1 cellular context compared by ENCODE assay signal in genomic region chr2:85536479-85536878, GRCh38.
TF ChIP-seq lines count a peak whose summit lies in the region.

No MANE protein-coding gene starts in this region.

TF ChIP-seq in GM23338, 12 proteins besides CTCF, POLR2A, EP300 and RAD21 (continued from another document):
- TF ChIP-seq, protein P1, sequence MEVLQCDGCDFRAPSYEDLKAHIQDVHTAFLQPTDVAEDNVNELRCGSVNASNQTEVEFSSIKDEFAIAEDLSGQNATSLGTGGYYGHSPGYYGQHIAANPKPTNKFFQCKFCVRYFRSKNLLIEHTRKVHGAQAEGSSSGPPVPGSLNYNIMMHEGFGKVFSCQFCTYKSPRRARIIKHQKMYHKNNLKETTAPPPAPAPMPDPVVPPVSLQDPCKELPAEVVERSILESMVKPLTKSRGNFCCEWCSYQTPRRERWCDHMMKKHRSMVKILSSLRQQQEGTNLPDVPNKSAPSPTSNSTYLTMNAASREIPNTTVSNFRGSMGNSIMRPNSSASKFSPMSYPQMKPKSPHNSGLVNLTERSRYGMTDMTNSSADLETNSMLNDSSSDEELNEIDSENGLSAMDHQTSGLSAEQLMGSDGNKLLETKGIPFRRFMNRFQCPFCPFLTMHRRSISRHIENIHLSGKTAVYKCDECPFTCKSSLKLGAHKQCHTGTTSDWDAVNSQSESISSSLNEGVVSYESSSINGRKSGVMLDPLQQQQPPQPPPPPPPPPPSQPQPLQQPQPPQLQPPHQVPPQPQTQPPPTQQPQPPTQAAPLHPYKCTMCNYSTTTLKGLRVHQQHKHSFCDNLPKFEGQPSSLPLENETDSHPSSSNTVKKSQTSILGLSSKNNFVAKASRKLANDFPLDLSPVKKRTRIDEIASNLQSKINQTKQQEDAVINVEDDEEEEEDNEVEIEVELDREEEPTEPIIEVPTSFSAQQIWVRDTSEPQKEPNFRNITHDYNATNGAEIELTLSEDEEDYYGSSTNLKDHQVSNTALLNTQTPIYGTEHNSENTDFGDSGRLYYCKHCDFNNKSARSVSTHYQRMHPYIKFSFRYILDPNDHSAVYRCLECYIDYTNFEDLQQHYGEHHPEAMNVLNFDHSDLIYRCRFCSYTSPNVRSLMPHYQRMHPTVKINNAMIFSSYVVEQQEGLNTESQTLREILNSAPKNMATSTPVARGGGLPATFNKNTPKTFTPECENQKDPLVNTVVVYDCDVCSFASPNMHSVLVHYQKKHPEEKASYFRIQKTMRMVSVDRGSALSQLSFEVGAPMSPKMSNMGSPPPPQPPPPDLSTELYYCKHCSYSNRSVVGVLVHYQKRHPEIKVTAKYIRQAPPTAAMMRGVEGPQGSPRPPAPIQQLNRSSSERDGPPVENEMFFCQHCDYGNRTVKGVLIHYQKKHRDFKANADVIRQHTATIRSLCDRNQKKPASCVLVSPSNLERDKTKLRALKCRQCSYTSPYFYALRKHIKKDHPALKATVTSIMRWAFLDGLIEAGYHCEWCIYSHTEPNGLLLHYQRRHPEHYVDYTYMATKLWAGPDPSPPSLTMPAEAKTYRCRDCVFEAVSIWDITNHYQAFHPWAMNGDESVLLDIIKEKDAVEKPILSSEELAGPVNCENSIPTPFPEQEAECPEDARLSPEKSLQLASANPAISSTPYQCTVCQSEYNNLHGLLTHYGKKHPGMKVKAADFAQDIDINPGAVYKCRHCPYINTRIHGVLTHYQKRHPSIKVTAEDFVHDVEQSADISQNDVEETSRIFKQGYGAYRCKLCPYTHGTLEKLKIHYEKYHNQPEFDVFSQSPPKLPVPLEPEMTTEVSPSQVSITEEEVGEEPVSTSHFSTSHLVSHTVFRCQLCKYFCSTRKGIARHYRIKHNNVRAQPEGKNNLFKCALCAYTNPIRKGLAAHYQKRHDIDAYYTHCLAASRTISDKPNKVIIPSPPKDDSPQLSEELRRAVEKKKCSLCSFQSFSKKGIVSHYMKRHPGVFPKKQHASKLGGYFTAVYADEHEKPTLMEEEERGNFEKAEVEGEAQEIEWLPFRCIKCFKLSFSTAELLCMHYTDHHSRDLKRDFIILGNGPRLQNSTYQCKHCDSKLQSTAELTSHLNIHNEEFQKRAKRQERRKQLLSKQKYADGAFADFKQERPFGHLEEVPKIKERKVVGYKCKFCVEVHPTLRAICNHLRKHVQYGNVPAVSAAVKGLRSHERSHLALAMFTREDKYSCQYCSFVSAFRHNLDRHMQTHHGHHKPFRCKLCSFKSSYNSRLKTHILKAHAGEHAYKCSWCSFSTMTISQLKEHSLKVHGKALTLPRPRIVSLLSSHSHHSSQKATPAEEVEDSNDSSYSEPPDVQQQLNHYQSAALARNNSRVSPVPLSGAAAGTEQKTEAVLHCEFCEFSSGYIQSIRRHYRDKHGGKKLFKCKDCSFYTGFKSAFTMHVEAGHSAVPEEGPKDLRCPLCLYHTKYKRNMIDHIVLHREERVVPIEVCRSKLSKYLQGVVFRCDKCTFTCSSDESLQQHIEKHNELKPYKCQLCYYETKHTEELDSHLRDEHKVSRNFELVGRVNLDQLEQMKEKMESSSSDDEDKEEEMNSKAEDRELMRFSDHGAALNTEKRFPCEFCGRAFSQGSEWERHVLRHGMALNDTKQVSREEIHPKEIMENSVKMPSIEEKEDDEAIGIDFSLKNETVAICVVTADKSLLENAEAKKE (CRISPR knock-in tag; IDR thresholded peaks at IDR 0.05) = no peak
- TF ChIP-seq ZNF114 (CRISPR knock-in tag; IDR thresholded peaks at IDR 0.05) (no peak), EZH2phosphoT487 (IDR thresholded peaks at IDR 0.05; ENCODE audit: unreplicated experiment) (no peak), CREB1 (CRISPR knock-in tag; IDR thresholded peaks at IDR 0.05; ENCODE audit: low read depth) (no peak), NANOG (IDR thresholded peaks at IDR 0.05; ENCODE audit: borderline replicate concordance) (no peak), STAT1 (IDR thresholded peaks at IDR 0.05; ENCODE audit: unreplicated experiment) (no peak), POLR2AphosphoS5 (IDR thresholded peaks at IDR 0.05; ENCODE audit: low read depth) (no peak), ZNF331 (CRISPR knock-in tag; IDR thresholded peaks at IDR 0.05; ENCODE audit: low read depth) (no peak), EZH2 (IDR thresholded peaks at IDR 0.05; ENCODE audit: low read depth, unreplicated experiment) (no peak)
- TF ChIP-seq, protein P2, sequence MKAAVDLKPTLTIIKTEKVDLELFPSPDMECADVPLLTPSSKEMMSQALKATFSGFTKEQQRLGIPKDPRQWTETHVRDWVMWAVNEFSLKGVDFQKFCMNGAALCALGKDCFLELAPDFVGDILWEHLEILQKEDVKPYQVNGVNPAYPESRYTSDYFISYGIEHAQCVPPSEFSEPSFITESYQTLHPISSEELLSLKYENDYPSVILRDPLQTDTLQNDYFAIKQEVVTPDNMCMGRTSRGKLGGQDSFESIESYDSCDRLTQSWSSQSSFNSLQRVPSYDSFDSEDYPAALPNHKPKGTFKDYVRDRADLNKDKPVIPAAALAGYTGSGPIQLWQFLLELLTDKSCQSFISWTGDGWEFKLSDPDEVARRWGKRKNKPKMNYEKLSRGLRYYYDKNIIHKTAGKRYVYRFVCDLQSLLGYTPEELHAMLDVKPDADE (IDR thresholded peaks at IDR 0.05) = no peak
- TF ChIP-seq, protein P3, sequence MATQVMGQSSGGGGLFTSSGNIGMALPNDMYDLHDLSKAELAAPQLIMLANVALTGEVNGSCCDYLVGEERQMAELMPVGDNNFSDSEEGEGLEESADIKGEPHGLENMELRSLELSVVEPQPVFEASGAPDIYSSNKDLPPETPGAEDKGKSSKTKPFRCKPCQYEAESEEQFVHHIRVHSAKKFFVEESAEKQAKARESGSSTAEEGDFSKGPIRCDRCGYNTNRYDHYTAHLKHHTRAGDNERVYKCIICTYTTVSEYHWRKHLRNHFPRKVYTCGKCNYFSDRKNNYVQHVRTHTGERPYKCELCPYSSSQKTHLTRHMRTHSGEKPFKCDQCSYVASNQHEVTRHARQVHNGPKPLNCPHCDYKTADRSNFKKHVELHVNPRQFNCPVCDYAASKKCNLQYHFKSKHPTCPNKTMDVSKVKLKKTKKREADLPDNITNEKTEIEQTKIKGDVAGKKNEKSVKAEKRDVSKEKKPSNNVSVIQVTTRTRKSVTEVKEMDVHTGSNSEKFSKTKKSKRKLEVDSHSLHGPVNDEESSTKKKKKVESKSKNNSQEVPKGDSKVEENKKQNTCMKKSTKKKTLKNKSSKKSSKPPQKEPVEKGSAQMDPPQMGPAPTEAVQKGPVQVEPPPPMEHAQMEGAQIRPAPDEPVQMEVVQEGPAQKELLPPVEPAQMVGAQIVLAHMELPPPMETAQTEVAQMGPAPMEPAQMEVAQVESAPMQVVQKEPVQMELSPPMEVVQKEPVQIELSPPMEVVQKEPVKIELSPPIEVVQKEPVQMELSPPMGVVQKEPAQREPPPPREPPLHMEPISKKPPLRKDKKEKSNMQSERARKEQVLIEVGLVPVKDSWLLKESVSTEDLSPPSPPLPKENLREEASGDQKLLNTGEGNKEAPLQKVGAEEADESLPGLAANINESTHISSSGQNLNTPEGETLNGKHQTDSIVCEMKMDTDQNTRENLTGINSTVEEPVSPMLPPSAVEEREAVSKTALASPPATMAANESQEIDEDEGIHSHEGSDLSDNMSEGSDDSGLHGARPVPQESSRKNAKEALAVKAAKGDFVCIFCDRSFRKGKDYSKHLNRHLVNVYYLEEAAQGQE (IDR thresholded peaks at IDR 0.05; ENCODE audit: unreplicated experiment) = no peak
